In genomic region chr6:105545947-105546710, GRCh38 we compare ENCODE assay signal across 15 cellular contexts.
DNase-seq lines count a peak whose midpoint lies in the region; ATAC-seq and TF ChIP-seq lines count a peak whose summit lies in the region.
"Had no signal": no experiment of that assay in that cellular context is flagged by ENCODE, and none has a peak within 500 bp of the region (broad histone marks: within the 10 kb centered on the region; RNA-seq: fewer than 3 reads in every experiment).

No MANE protein-coding gene starts in this region.

- H3K4me2 ChIP-seq in IMR-90 (ENCODE audit: low read depth, low read length), result no peak overlapping the region
- no peak overlapping the region for H3K4me2 ChIP-seq in mesenchymal stem cell (ENCODE audit: low read length, poor library complexity, severe bottlenecking)

- H2BK20ac ChIP-seq in IMR-90 (ENCODE audit: low read depth, low read length), result no peak overlapping the region

- H4K5ac ChIP-seq in IMR-90 (ENCODE audit: low read depth, low read length), result no peak overlapping the region

- H3K14ac ChIP-seq in IMR-90 (replicated peaks; ENCODE audit: low read depth, low read length) (no peak overlapping the region), mesenchymal stem cell (ENCODE audit: low read length in 2 of 2) (no peak overlapping the region)

- H3K27me3 ChIP-seq in IMR-90 (ENCODE audit: control insufficient read depth, insufficient read depth, low read length) (no peaks in the 10 kb centered on the region), body of pancreas (no peaks in the 10 kb centered on the region), mesenchymal stem cell (ENCODE audit: control insufficient read depth in 1 of 2, insufficient read depth in 1 of 2, low read length in 2 of 2) (no peaks in the 10 kb centered on the region), prostate gland (replicated peaks; ENCODE audit: insufficient read depth) (no peaks in the 10 kb centered on the region)

- POLR2A ChIA-PET in IMR-90 (lab: Charles Lee; ENCODE audit: unreplicated experiment), result no interaction called here

- TF ChIP-seq RAD21 in IMR-90 (IDR thresholded peaks at IDR 0.05; ENCODE audit: low read length), result no peak

- WGBS in IMR-90 (ENCODE audit: extremely low coverage in 2 of 2, insufficient read length in 1 of 2), 2 experiments, result no CpG with 5 or more reads among the region's 11 CpGs
- WGBS in body of pancreas, 2 donors, result 64% methylated on average over 11 of the region's 11 CpGs
- WGBS in mesenchymal stem cell, result 52% methylated on average over 7 of the region's 11 CpGs
- 79% methylated on average over 11 of the region's 11 CpGs for WGBS in prostate gland

- H2BK120ac ChIP-seq in IMR-90 (ENCODE audit: low read depth, low read length) (no peak overlapping the region), mesenchymal stem cell (ENCODE audit: low read depth, low read length) (peak overlapping the region; percentile 19)

- H3K27ac ChIP-seq in IMR-90 (ENCODE audit: insufficient read depth, low read length) (no peak overlapping the region), body of pancreas (peak overlapping the region in 1 of 4 donors; percentile 39), mesenchymal stem cell (ENCODE audit: low read length, poor library complexity, severe bottlenecking) (no peak overlapping the region), prostate gland (no peak overlapping the region)
- H3K27ac ChIP-seq: C4-2B had no signal

- no peaks in the 10 kb centered on the region for H4K20me1 ChIP-seq in IMR-90 (ENCODE audit: insufficient read depth, low read length)

- no peaks in the 10 kb centered on the region for H3K9me1 ChIP-seq in IMR-90 (ENCODE audit: insufficient read depth, low read length)

- no peak overlapping the region for H2BK12ac ChIP-seq in mesenchymal stem cell (ENCODE audit: low read length in 2 of 2)

- CTCF ChIA-PET in IMR-90 (lab: Yijun Ruan, JAX), result interaction anchor here (0.7 kb wide), 1 partner anchor 281 kb away, joined by 4 read pairs; no protein-coding TSS in a partner anchor

- H3K9me3 ChIP-seq in IMR-90 (ENCODE audit: control insufficient read depth, insufficient read depth, low read length), result no peaks in the 10 kb centered on the region
- H3K9me3 ChIP-seq in body of pancreas, result no peaks in the 10 kb centered on the region
- H3K9me3 ChIP-seq in mesenchymal stem cell (ENCODE audit: control insufficient read depth, low read length), result no peaks in the 10 kb centered on the region
- H3K9me3 ChIP-seq in prostate gland, result no peaks in the 10 kb centered on the region

- H3K4ac ChIP-seq in IMR-90 (ENCODE audit: low read depth, low read length) (no peak overlapping the region), mesenchymal stem cell (ENCODE audit: low read depth in 1 of 2, low read length in 2 of 2) (no peak overlapping the region)

- DNase-seq in AG10803 (ENCODE audit: low read depth), result peak; percentile 91
- DNase-seq in IMR-90, result peak; percentile 63
- DNase-seq in body of pancreas, result peak in 1 of 4 donors; percentile 2
- peak; percentile 89 for DNase-seq in mesenchymal stem cell
- no peak for DNase-seq in prostate gland (ENCODE audit: low spot score)
- DNase-seq in germinal center (ENCODE audit: low spot score), result no peak
- DNase-seq: activated T-cell treated with anti-CD3 and anti-CD28 coated beads, Interleukin-2, amount 50 U/mL, for 24 hours; NCI-H1694 treated with DMSO at 0.1 percent for 48 hours; NK-92 treated with Interleukin-12 subunit alpha and Interleukin-12 subunit beta, amount 100 ng/mL, for 24 hours; posterior cingulate gyrus; stimulated activated CD4-positive, alpha-beta T cell treated with anti-CD3 and anti-CD28 coated beads, Interleukin-1b, Interleukin-23, amount 100 ng/mL, for 48 hours had no signal

- H3K36me3 ChIP-seq in IMR-90 (ENCODE audit: control insufficient read depth, insufficient read depth, low read length), result no peaks in the 10 kb centered on the region
- no peaks in the 10 kb centered on the region for H3K36me3 ChIP-seq in body of pancreas (replicated peaks in 1 of 2; ENCODE audit: insufficient read depth in 1 of 2, low read depth in 2 of 2)
- no peaks in the 10 kb centered on the region for H3K36me3 ChIP-seq in mesenchymal stem cell (ENCODE audit: control insufficient read depth in 1 of 2, insufficient read depth in 2 of 2, low read depth in 1 of 2, low read length in 2 of 2)
- H3K36me3 ChIP-seq in prostate gland, result no peaks in the 10 kb centered on the region

- H2AFZ ChIP-seq in IMR-90 (replicated peaks; ENCODE audit: low read length, poor library complexity), result no peak overlapping the region
- no peak overlapping the region for H2AFZ ChIP-seq in mesenchymal stem cell (ENCODE audit: low read depth, low read length)

- no peak overlapping the region for H3K4me3 ChIP-seq in AG10803 (ENCODE audit: low read length)
- H3K4me3 ChIP-seq in IMR-90 (ENCODE audit: insufficient read depth, low read depth, low read length), result no peak overlapping the region
- H3K4me3 ChIP-seq in body of pancreas, result no peak overlapping the region
- no peak overlapping the region for H3K4me3 ChIP-seq in mesenchymal stem cell (ENCODE audit: insufficient read depth in 1 of 2, low read depth in 1 of 2, low read length in 2 of 2)
- H3K4me3 ChIP-seq in prostate gland, result no peak overlapping the region

- no peak overlapping the region for H4K8ac ChIP-seq in IMR-90 (ENCODE audit: low read depth in 2 of 2, low read length in 2 of 2)
- H4K8ac ChIP-seq in mesenchymal stem cell (ENCODE audit: low read length), result no peak overlapping the region

- no peak overlapping the region for H2AK5ac ChIP-seq in IMR-90 (ENCODE audit: low read depth, low read length)
- H2AK5ac ChIP-seq in mesenchymal stem cell (ENCODE audit: low read length, severe bottlenecking), result no peak overlapping the region

- H3K9ac ChIP-seq in IMR-90 (ENCODE audit: low read depth, low read length) (no peak overlapping the region), mesenchymal stem cell (ENCODE audit: low read length) (peak overlapping the region; percentile 43)

- dilution Hi-C loops in IMR-90 (cut with HindIII; ENCODE audit: low sequenced_read_pairs, unreplicated experiment), result no loop called here

- no TSS peak for BruUV-seq in IMR-90 (replicated peaks; lab: Mats Ljungman, UMichigan)

- H3K79me1 ChIP-seq in IMR-90 (ENCODE audit: low read depth in 1 of 2, low read length in 2 of 2) (no peaks in the 10 kb centered on the region), mesenchymal stem cell (replicated peaks; ENCODE audit: low read length, poor library complexity, severe bottlenecking) (no peaks in the 10 kb centered on the region)

- intact Hi-C loops in IMR-90 (cut with micrococcal nuclease), result no loop called here
- intact Hi-C loops in body of pancreas (cut with DNase I), result no loop called here
- intact Hi-C loops in prostate gland (cut with DNase I), result no loop called here

- TF ChIP-seq CTCF in AG10803 (conservative IDR thresholded peaks at IDR 0.05; ENCODE audit: low read length) (no peak), IMR-90 (conservative IDR thresholded peaks at IDR 0.05; ENCODE audit: low read depth, low read length) (no peak), body of pancreas (IDR thresholded peaks at IDR 0.05) (no peak), prostate gland (IDR thresholded peaks at IDR 0.05) (no peak)

- ATAC-seq in IMR-90 (ENCODE audit: low read depth) (no peak), body of pancreas (peak; percentile 53), GM18870 (IDR thresholded peaks at IDR 0.05; ENCODE audit: unreplicated experiment) (no peak), HG03378 (IDR thresholded peaks at IDR 0.05; ENCODE audit: unreplicated experiment) (no peak)
- ATAC-seq: activated CD4-positive, CD25-positive, alpha-beta regulatory T cell treated with anti-CD3 and anti-CD28 coated beads, Interleukin-2, amount 50 U/mL, for 24 hours had no signal

- H2BK15ac ChIP-seq in IMR-90 (ENCODE audit: low read depth, low read length) (no peak overlapping the region), mesenchymal stem cell (ENCODE audit: low read depth, poor library complexity, severe bottlenecking) (no peak overlapping the region)

- no peak overlapping the region for H3K56ac ChIP-seq in IMR-90 (ENCODE audit: extremely low read depth, insufficient read depth, low read length)

- no peak overlapping the region for H2AK9ac ChIP-seq in IMR-90 (replicated peaks; ENCODE audit: low read depth, low read length, poor library complexity)

- no peaks in the 10 kb centered on the region for H3K4me1 ChIP-seq in IMR-90 (ENCODE audit: control insufficient read depth, insufficient read depth, low read length)
- H3K4me1 ChIP-seq in body of pancreas, result no peaks in the 10 kb centered on the region
- H3K4me1 ChIP-seq in mesenchymal stem cell (ENCODE audit: control insufficient read depth, insufficient read depth, low read depth, low read length), result no peaks in the 10 kb centered on the region
- H3K4me1 ChIP-seq in prostate gland (replicated peaks), result no peaks in the 10 kb centered on the region

- no peak overlapping the region for H2BK5ac ChIP-seq in IMR-90 (ENCODE audit: low read depth, low read length, poor library complexity, severe bottlenecking)
- no peak overlapping the region for H2BK5ac ChIP-seq in mesenchymal stem cell (ENCODE audit: low read depth, low read length, poor library complexity, severe bottlenecking)

- H4K91ac ChIP-seq in IMR-90 (ENCODE audit: insufficient read depth, low read depth, low read length) (no peak overlapping the region), mesenchymal stem cell (ENCODE audit: low read length) (no peak overlapping the region)

- H3K18ac ChIP-seq in IMR-90 (ENCODE audit: low read depth, low read length), result no peak overlapping the region
- H3K18ac ChIP-seq in mesenchymal stem cell (ENCODE audit: low read depth in 1 of 2, low read length in 2 of 2), result no peak overlapping the region

- H3K23ac ChIP-seq in IMR-90 (ENCODE audit: low read depth, low read length) (no peak overlapping the region), mesenchymal stem cell (ENCODE audit: low read length in 2 of 2) (no peak overlapping the region)

- no peak for TF ChIP-seq POLR2A in IMR-90 (IDR thresholded peaks at IDR 0.05; ENCODE audit: low read depth, low read length)
- TF ChIP-seq POLR2A in body of pancreas (IDR thresholded peaks at IDR 0.05), result no peak
- TF ChIP-seq POLR2A in prostate gland (IDR thresholded peaks at IDR 0.05), result no peak

- in situ Hi-C loops in IMR-90 (cut with MboI; ENCODE audit: low sequenced_read_pairs), result no loop called here

TF ChIP-seq in IMR-90, 13 proteins besides CTCF, POLR2A, EP300 and RAD21:
- TF ChIP-seq MXI1 (IDR thresholded peaks at IDR 0.05; ENCODE audit: borderline replicate concordance, low read depth, low read length), result no peak
- no peak for TF ChIP-seq RFX5 (IDR thresholded peaks at IDR 0.05; ENCODE audit: low read depth, low read length)
- no peak for TF ChIP-seq FOS (IDR thresholded peaks at IDR 0.05; ENCODE audit: low read depth, low read length)
- TF ChIP-seq RCOR1 (IDR thresholded peaks at IDR 0.05; ENCODE audit: insufficient replicate concordance, low read length), result no peak
- TF ChIP-seq NFE2L2 (IDR thresholded peaks at IDR 0.05; ENCODE audit: low read depth, low read length), result no peak
- peak; percentile 83 for TF ChIP-seq CEBPB (IDR thresholded peaks at IDR 0.05; ENCODE audit: low read depth, low read length)
- no peak for TF ChIP-seq CHD1 (IDR thresholded peaks at IDR 0.05; ENCODE audit: low read depth, low read length)
- TF ChIP-seq SMC3 (IDR thresholded peaks at IDR 0.05; ENCODE audit: low read depth, low read length), result no peak

Comparison
In these comparisons a context has a peak if more than half of its experiments do, and no peak if none do; other contexts are left out.
1. DNase-seq: peak in AG10803 (single experiment), IMR-90 (single experiment) and mesenchymal stem cell (single experiment); none in prostate gland (single experiment) and germinal center (single experiment).